Comparison of ENCODE assay signal across 25 cellular contexts in genomic region chr6:90982051-90982450, GRCh38.
DNase-seq lines count a peak whose midpoint lies in the region; ATAC-seq and TF ChIP-seq lines count a peak whose summit lies in the region.
"Had no signal": no experiment of that assay in that cellular context is flagged by ENCODE, and none has a peak within 500 bp of the region (broad histone marks: within the 10 kb centered on the region; RNA-seq: fewer than 3 reads in every experiment).

No MANE protein-coding gene starts in this region.

- H3K27me3 ChIP-seq in Loucy (ENCODE audit: insufficient read depth, low read length, poor library complexity, severe bottlenecking) (no peaks in the 10 kb centered on the region), WERI-Rb-1 (ENCODE audit: insufficient read depth, low read depth, severe bottlenecking) (no peaks in the 10 kb centered on the region), osteoblast (ENCODE audit: insufficient read depth, low read length) (no peaks in the 10 kb centered on the region), stomach (no peaks in the 10 kb centered on the region)
- H3K27me3 ChIP-seq: heart right ventricle, upper lobe of left lung had no signal

- TF ChIP-seq POLR2A in stomach (IDR thresholded peaks at IDR 0.05): no peak

- no peaks in the 10 kb centered on the region for H3F3A ChIP-seq in Loucy (ENCODE audit: low read depth)

- WGBS in stomach, 5 donors: 87 to 95% (median 93%) methylated on average over 3 of the region's 3 CpGs

- H2AFZ ChIP-seq in Loucy (ENCODE audit: low read length) (no peak overlapping the region), osteoblast (ENCODE audit: low read length) (no peak overlapping the region)

- H3K4me2 ChIP-seq in Loucy (ENCODE audit: low read depth, low read length, poor library complexity, severe bottlenecking) (no peak overlapping the region), osteoblast (ENCODE audit: insufficient read depth, low read length) (no peak overlapping the region)

- no peak overlapping the region for H3K27ac ChIP-seq in WERI-Rb-1
- H3K27ac ChIP-seq in osteoblast (ENCODE audit: low read depth, low read length): no peak overlapping the region
- H3K27ac ChIP-seq in stomach: no peak overlapping the region
- H3K27ac ChIP-seq: heart right ventricle, psoas muscle, SJSA1, upper lobe of left lung had no signal

- TF ChIP-seq EP300 in stomach (IDR thresholded peaks at IDR 0.05): no peak

- no peaks in the 10 kb centered on the region for H4K20me1 ChIP-seq in Loucy (ENCODE audit: insufficient read depth, low read length, poor library complexity, severe bottlenecking)
- no peaks in the 10 kb centered on the region for H4K20me1 ChIP-seq in osteoblast (ENCODE audit: insufficient read depth, low read length)

- no peak overlapping the region for H3K9ac ChIP-seq in Loucy (ENCODE audit: low read depth, low read length, poor library complexity, severe bottlenecking)

- intact Hi-C loops in stomach (cut with DNase I; ENCODE audit: low total_unique reads): no loop called here

- H3K79me2 ChIP-seq in Loucy (ENCODE audit: insufficient read depth, low read length) (no peaks in the 10 kb centered on the region), osteoblast (ENCODE audit: insufficient read depth, low read length) (no peaks in the 10 kb centered on the region)

- no peak overlapping the region for H3K4me3 ChIP-seq in Loucy (ENCODE audit: low read length, poor library complexity, severe bottlenecking)
- H3K4me3 ChIP-seq in WERI-Rb-1 (ENCODE audit: low read depth, low read length): no peak overlapping the region
- H3K4me3 ChIP-seq in osteoblast (ENCODE audit: insufficient read depth, low read length): no peak overlapping the region
- H3K4me3 ChIP-seq in stomach: no peak overlapping the region
- H3K4me3 ChIP-seq: heart right ventricle, psoas muscle, SJSA1, upper lobe of left lung had no signal

- no peaks in the 10 kb centered on the region for H3K36me3 ChIP-seq in Loucy (ENCODE audit: insufficient read depth, low read length)
- H3K36me3 ChIP-seq in WERI-Rb-1: no peaks in the 10 kb centered on the region
- H3K36me3 ChIP-seq in osteoblast (ENCODE audit: insufficient read depth, low read length): no peaks in the 10 kb centered on the region
- H3K36me3 ChIP-seq in stomach: no peaks in the 10 kb centered on the region
- H3K36me3 ChIP-seq: heart right ventricle, SJSA1, upper lobe of left lung had no signal

- peak; percentile 49 for TF ChIP-seq CTCF in Loucy (conservative IDR thresholded peaks at IDR 0.05; ENCODE audit: low read length)
- TF ChIP-seq CTCF in WERI-Rb-1 (IDR thresholded peaks at IDR 0.05; ENCODE audit: low read depth, low read length): peak; percentile 41
- no peak for TF ChIP-seq CTCF in osteoblast (IDR thresholded peaks at IDR 0.05; ENCODE audit: extremely low read depth, low read depth, low read length)
- TF ChIP-seq CTCF in stomach (IDR thresholded peaks at IDR 0.05): no peak

- H3K4me1 ChIP-seq in Loucy (ENCODE audit: insufficient read depth, low read length, poor library complexity, severe bottlenecking) (no peaks in the 10 kb centered on the region), osteoblast (ENCODE audit: insufficient read depth, low read length) (no peaks in the 10 kb centered on the region), stomach (no peaks in the 10 kb centered on the region)
- H3K4me1 ChIP-seq: heart right ventricle, psoas muscle, SJSA1, upper lobe of left lung had no signal

- no peaks in the 10 kb centered on the region for H3K9me2 ChIP-seq in Loucy (replicated peaks; ENCODE audit: low read depth, low read length)

- ATAC-seq in GM19372 (IDR thresholded peaks at IDR 0.05; ENCODE audit: low read depth, unreplicated experiment) (peak; percentile 47), GM21515 (IDR thresholded peaks at IDR 0.05; ENCODE audit: unreplicated experiment) (no peak)
- ATAC-seq: heart right ventricle, Panc1, psoas muscle had no signal

- DNase-seq in WERI-Rb-1 (no peak), osteoblast (ENCODE audit: insufficient read length, low spot score, missing footprints) (peak; percentile 31), SIG-M5 (lab: John Stamatoyannopoulos, UW) (no peak), stomach (no peak)
- DNase-seq: activated naive CD4-positive, alpha-beta T cell treated with anti-CD3 and anti-CD28 coated beads, Interleukin-2, amount 10 ng/mL, durations not matched to agents 7 days and 5 days; activated T-cell treated with anti-CD3 and anti-CD28 coated beads, Interleukin-2, amount 50 U/mL, for 48 hours; AML-193; caudate nucleus; heart right ventricle; HFFc6; MV-4-11; NCI-H187; NCI-H345; NCI-H82; psoas muscle; small intestine; stimulated activated CD4-positive, alpha-beta T cell treated with anti-CD3 and anti-CD28 coated beads, Interleukin-2, amount 100 ng/mL, for 48 hours; stimulated activated naive CD8-positive, alpha-beta T cell treated with anti-CD3 and anti-CD28 coated beads, Interleukin-15, amount 100 ng/mL, for 72 hours; T-helper 2 cell had no signal

- H3K9me3 ChIP-seq in Loucy (ENCODE audit: insufficient read depth, low read depth, low read length) (no peaks in the 10 kb centered on the region), WERI-Rb-1 (ENCODE audit: severe bottlenecking) (no peaks in the 10 kb centered on the region), osteoblast (ENCODE audit: low read depth, low read length) (no peaks in the 10 kb centered on the region), stomach (no peaks in the 10 kb centered on the region)
- H3K9me3 ChIP-seq: heart right ventricle, psoas muscle, SJSA1, upper lobe of left lung had no signal

Comparison
In these comparisons a context has a peak if more than half of its experiments do, and no peak if none do; other contexts are left out.
1. CTCF ChIP-seq: peak in Loucy (single experiment) and WERI-Rb-1 (single experiment); none in osteoblast (single experiment) and stomach (0 of 7).